In the genomic region with DNA sequence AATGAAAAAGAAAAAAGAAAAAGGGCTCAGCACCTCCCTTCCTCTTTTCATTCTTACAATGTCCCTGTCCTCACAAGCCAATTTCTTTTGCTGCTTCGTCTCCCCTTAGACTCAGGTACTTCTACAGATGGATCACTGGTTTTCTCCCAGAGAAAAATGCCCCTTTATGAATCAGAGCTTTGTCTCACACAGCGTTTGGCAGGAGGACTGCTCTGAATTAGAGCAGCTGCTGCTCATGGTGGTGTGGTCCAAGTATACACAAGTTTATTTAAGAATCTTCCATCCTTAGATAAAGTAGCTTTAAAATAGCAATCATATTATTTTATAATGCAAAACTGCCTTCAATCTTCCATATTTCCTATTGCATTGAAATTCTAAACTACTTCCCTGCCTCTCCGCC, we compare ENCODE assay signal across 14 cellular contexts.
DNase-seq lines count a peak whose midpoint lies in the region; ATAC-seq lines count a peak whose summit lies in the region.
"Had no signal": no experiment of that assay in that cellular context is flagged by ENCODE, and none has a peak within 500 bp of the region (broad histone marks: within the 10 kb centered on the region; RNA-seq: fewer than 3 reads in every experiment).

No MANE protein-coding gene starts in this region.

- DNase-seq in G401 (ENCODE audit: low spot score) (peak; percentile 38), cerebellar cortex (ENCODE audit: low spot score) (peak; percentile 25), medulla oblongata (ENCODE audit: extremely low spot score) (peak; percentile 61), superior temporal gyrus (ENCODE audit: extremely low spot score) (peak; percentile 58), NCI-H1417 (lab: John Stamatoyannopoulos, UW) (no peak)
- no peak for DNase-seq in activated naive CD4-positive, alpha-beta T cell treated with anti-CD3 and anti-CD28 coated beads for 36 hours
- DNase-seq: BE2C; CD4-positive, alpha-beta memory T cell; DMS53; GM23248; H7; IMR-90 had no signal

- peaks cover 10% of the 10 kb centered on the region for H3K27me3 Mint-ChIP-seq in activated naive CD4-positive, alpha-beta T cell treated with anti-CD3 and anti-CD28 coated beads for 36 hours (ENCODE audit: low read depth)

- no peaks in the 10 kb centered on the region for H3K36me3 Mint-ChIP-seq in activated naive CD4-positive, alpha-beta T cell treated with anti-CD3 and anti-CD28 coated beads for 36 hours (ENCODE audit: low read depth)
- H3K36me3 Mint-ChIP-seq: CD4-positive, alpha-beta memory T cell had no signal

- ATAC-seq in HG02571 (IDR thresholded peaks at IDR 0.05; ENCODE audit: unreplicated experiment) = no peak
- ATAC-seq: GM12878 had no signal

- CTCF ChIA-PET in activated naive CD4-positive, alpha-beta T cell treated with anti-CD3 and anti-CD28 coated beads for 36 hours (lab: Charles Lee) = interaction anchor here (0.5 kb wide), 1 partner anchor 48 kb away, joined by 3 read pairs; no protein-coding TSS in a partner anchor

- H3K4me3 Mint-ChIP-seq in activated naive CD4-positive, alpha-beta T cell treated with anti-CD3 and anti-CD28 coated beads for 36 hours = no peak overlapping the region
- H3K4me3 Mint-ChIP-seq: CD4-positive, alpha-beta memory T cell had no signal

- H3K4me1 Mint-ChIP-seq in activated naive CD4-positive, alpha-beta T cell treated with anti-CD3 and anti-CD28 coated beads for 36 hours (ENCODE audit: low read depth) = no peaks in the 10 kb centered on the region
- H3K4me1 Mint-ChIP-seq: CD4-positive, alpha-beta memory T cell had no signal

- intact Hi-C loops in activated naive CD4-positive, alpha-beta T cell treated with anti-CD3 and anti-CD28 coated beads for 36 hours (cut with micrococcal nuclease) = no loop called here

- no peak overlapping the region for H3K27ac Mint-ChIP-seq in activated naive CD4-positive, alpha-beta T cell treated with anti-CD3 and anti-CD28 coated beads for 36 hours
- H3K27ac Mint-ChIP-seq: CD4-positive, alpha-beta memory T cell had no signal

- in situ Hi-C loops in G401 (cut with HindIII; ENCODE audit: low sequenced_read_pairs) = no loop called here

- no peaks in the 10 kb centered on the region for H3K9me3 Mint-ChIP-seq in activated naive CD4-positive, alpha-beta T cell treated with anti-CD3 and anti-CD28 coated beads for 36 hours

Comparison
In these comparisons a context has a peak if more than half of its experiments do, and no peak if none do; other contexts are left out.
1. DNase-seq: peak in G401 (single experiment), cerebellar cortex (single experiment), medulla oblongata (single experiment) and superior temporal gyrus (single experiment); none in activated naive CD4-positive, alpha-beta T cell treated with anti-CD3 and anti-CD28 coated beads for 36 hours (single experiment) and NCI-H1417 (0 of 3).